In the genomic region with DNA sequence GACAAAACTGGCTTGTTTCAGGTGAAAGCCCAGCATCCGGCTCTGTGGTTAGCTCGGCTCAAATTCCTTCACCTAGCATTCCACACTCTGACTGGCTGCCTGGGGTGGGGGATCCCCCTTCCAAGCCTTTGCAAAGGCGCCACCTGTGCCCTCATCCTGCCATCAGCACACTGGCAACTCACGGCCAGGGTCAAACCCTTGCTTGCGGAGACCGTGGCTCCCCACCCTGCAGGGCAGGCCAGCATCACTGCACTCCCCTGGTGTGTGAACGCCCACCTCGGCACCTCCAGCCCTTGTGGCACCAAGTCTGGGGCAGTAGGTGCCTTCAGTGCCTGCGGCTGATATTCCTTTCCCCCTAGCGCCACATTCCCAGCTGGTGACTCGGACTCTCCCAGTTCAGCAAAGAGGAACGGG, we compare ENCODE assay signal across 8 cellular contexts. TPM values are rescaled to one million over a fixed set of nuclear protein-coding genes. Genes with fewer than 3 reads are reported as not detected.
DNase-seq lines count a peak whose midpoint lies in the region; ATAC-seq and TF ChIP-seq lines count a peak whose summit lies in the region.

No MANE protein-coding gene starts in this region.

- no peaks in the 10 kb centered on the region for H3K9me3 Mint-ChIP-seq in CD8-positive, alpha-beta T cell
- no peaks in the 10 kb centered on the region for H3K9me3 Mint-ChIP-seq in neural crest cell

- peak overlapping the region; percentile 66 for H3K4me3 ChIP-seq in CD8-positive, alpha-beta T cell (ENCODE audit: low read depth, low read length)
- peak overlapping the region; percentile 77 for H3K4me3 ChIP-seq in PC-9
- H3K4me3 ChIP-seq in endocrine pancreas (ENCODE audit: control insufficient read depth, insufficient read depth, low read length), result peak overlapping the region; percentile 14

- peak in 1 of 7 experiments; percentile 15 for DNase-seq in CD8-positive, alpha-beta T cell
- DNase-seq in PC-9 (peak; percentile 84 to 85), neural crest cell (ENCODE audit: low read depth, low spot score) (no peak), NCI-H1436 treated with DMSO at 0.1 percent for 48 hours (lab: John Stamatoyannopoulos, UW) (no peak), HuH-7 (ENCODE audit: low spot score) (no peak), retina (no peak)

- no peaks in the 10 kb centered on the region for H3K9me2 ChIP-seq in PC-9 (ENCODE audit: insufficient read depth)

- peak overlapping the region; percentile 80 for H3K27ac Mint-ChIP-seq in CD8-positive, alpha-beta T cell
- H3K27ac Mint-ChIP-seq in neural crest cell (ENCODE audit: unreplicated experiment), result no peak overlapping the region

- H3K4me2 ChIP-seq in PC-9, result peak overlapping the region; percentile 98

- no peaks in the 10 kb centered on the region for H3K27me3 ChIP-seq in CD8-positive, alpha-beta T cell (ENCODE audit: insufficient read depth, low read length)
- no peaks in the 10 kb centered on the region for H3K27me3 ChIP-seq in PC-9 (ENCODE audit: insufficient read depth, low read depth)
- H3K27me3 ChIP-seq in endocrine pancreas (ENCODE audit: control insufficient read depth, insufficient read depth, low read length), result no peaks in the 10 kb centered on the region

- H3K27me3 Mint-ChIP-seq in CD8-positive, alpha-beta T cell (ENCODE audit: low read depth), result no peaks in the 10 kb centered on the region
- H3K27me3 Mint-ChIP-seq in neural crest cell (ENCODE audit: low read depth), result no peaks in the 10 kb centered on the region

- peaks cover 45% of the 10 kb centered on the region for H3K79me2 ChIP-seq in PC-9 (ENCODE audit: low read depth)

- POLR2A ChIA-PET in CD8-positive, alpha-beta T cell (lab: Charles Lee), result no interaction called here
- POLR2A ChIA-PET in PC-9 (lab: Charles Lee; ENCODE audit: unreplicated experiment), result interaction anchor here (0.6 to 0.7 kb wide), 5 partner anchors 67 to 1379 kb away, joined by 3 to 8 read pairs (median 4); no protein-coding TSS in a partner anchor

- peaks cover 42% of the 10 kb centered on the region for H3K4me1 Mint-ChIP-seq in CD8-positive, alpha-beta T cell (ENCODE audit: low read depth)
- peaks cover 16% of the 10 kb centered on the region for H3K4me1 Mint-ChIP-seq in neural crest cell

- peaks cover 24% of the 10 kb centered on the region for H3K36me3 ChIP-seq in CD8-positive, alpha-beta T cell (ENCODE audit: insufficient read depth, low read length)
- H3K36me3 ChIP-seq in PC-9 (ENCODE audit: low read depth), result peaks cover 39% of the 10 kb centered on the region
- peaks cover 14% of the 10 kb centered on the region for H3K36me3 ChIP-seq in endocrine pancreas (ENCODE audit: control insufficient read depth, insufficient read depth, low read length)

- peak overlapping the region; percentile 95 for H3K4me3 Mint-ChIP-seq in CD8-positive, alpha-beta T cell
- peak overlapping the region; percentile 96 for H3K4me3 Mint-ChIP-seq in neural crest cell

- peaks cover 46% of the 10 kb centered on the region for H3K4me1 ChIP-seq in CD8-positive, alpha-beta T cell (ENCODE audit: insufficient read depth, low read length)
- H3K4me1 ChIP-seq in PC-9 (replicated peaks; ENCODE audit: insufficient read depth), result peaks cover 35% of the 10 kb centered on the region
- no peaks in the 10 kb centered on the region for H3K4me1 ChIP-seq in endocrine pancreas (ENCODE audit: control insufficient read depth, insufficient read depth, low read length)

- peaks cover 40% of the 10 kb centered on the region for H4K20me1 ChIP-seq in PC-9 (ENCODE audit: insufficient read depth)

- H3K9ac ChIP-seq in endocrine pancreas (ENCODE audit: control insufficient read depth, insufficient read depth, low read length), result peak overlapping the region; percentile 73

- no peak for ATAC-seq in CD8-positive, alpha-beta T cell
- ATAC-seq in GM19324 (IDR thresholded peaks at IDR 0.05; ENCODE audit: low FRiP score, unreplicated experiment), result no peak

- H3F3A ChIP-seq in PC-9 (ENCODE audit: insufficient read depth, low read depth), result peaks cover 46% of the 10 kb centered on the region

- peak overlapping the region; percentile 79 for H3K27ac ChIP-seq in CD8-positive, alpha-beta T cell (ENCODE audit: low read depth, low read length)
- peak overlapping the region; percentile 96 for H3K27ac ChIP-seq in PC-9

- no peaks in the 10 kb centered on the region for H3K9me3 ChIP-seq in CD8-positive, alpha-beta T cell (ENCODE audit: low read length)
- no peaks in the 10 kb centered on the region for H3K9me3 ChIP-seq in PC-9 (ENCODE audit: insufficient read depth, low read depth)
- no peaks in the 10 kb centered on the region for H3K9me3 ChIP-seq in endocrine pancreas (ENCODE audit: control insufficient read depth, low read length)

- CTCF ChIA-PET in CD8-positive, alpha-beta T cell (lab: Charles Lee), result interaction anchor here (0.7 kb wide), 1 partner anchor 191 kb away, joined by 3 read pairs; no protein-coding TSS in a partner anchor
- CTCF ChIA-PET in PC-9 (lab: Charles Lee), result interaction anchor here (1.3 kb wide), 2 partner anchors 20 to 22 kb away, joined by 3 to 5 read pairs; no protein-coding TSS in a partner anchor

- no peak for TF ChIP-seq CTCF in CD8-positive, alpha-beta T cell (IDR thresholded peaks at IDR 0.05)
- no peak for TF ChIP-seq CTCF in PC-9 (conservative IDR thresholded peaks at IDR 0.05)
- TF ChIP-seq CTCF in neural crest cell (conservative IDR thresholded peaks at IDR 0.05), result no peak

- intact Hi-C loops in CD8-positive, alpha-beta T cell (cut with DNase I, micrococcal nuclease), result no loop called here
- intact Hi-C loops in PC-9 (cut with micrococcal nuclease; ENCODE audit: unreplicated experiment), result loop anchor here (1.0 kb wide), 1 partner anchor 58 kb away; a partner anchor contains a TSS

- peaks cover 45% of the 10 kb centered on the region for H3K36me3 Mint-ChIP-seq in CD8-positive, alpha-beta T cell
- no peaks in the 10 kb centered on the region for H3K36me3 Mint-ChIP-seq in neural crest cell (ENCODE audit: low read depth)

- H2AFZ ChIP-seq in PC-9, result no peak overlapping the region

- BruUV-seq in PC-9 (replicated peaks; lab: Mats Ljungman, UMichigan), result TSS peak; percentile 19

RNA-seq across cellular contexts. Expression of a gene that starts 1.3 kb away (rescaled TPM):
- 100 to 1,000 TPM; 220 to 225 TPM for total RNA-seq in CD8-positive, alpha-beta T cell
- total RNA-seq in PC-9 (2021) (430 and 434 TPM in 2 replicates), neural crest cell (181 and 183 TPM in 2 replicates)

RNA-seq across cellular contexts. Expression of a gene that starts 3.2 kb away (rescaled TPM):
- total RNA-seq in CD8-positive, alpha-beta T cell, result 10 to 100 TPM in 1 of 2 experiments, 1 to 10 TPM in 1; 9.6 to 11.0 TPM
- total RNA-seq in PC-9 (2021) (29.6 and 33.0 TPM in 2 replicates), neural crest cell (8.8 and 12.2 TPM in 2 replicates)

RNA-seq across cellular contexts. Expression of a gene that starts 31.8 kb away (rescaled TPM):
- 10 to 100 TPM; 12.5 TPM for total RNA-seq in CD8-positive, alpha-beta T cell
- total RNA-seq in PC-9 (2021) (44.9 and 57.6 TPM in 2 replicates), neural crest cell (93.3 and 99.3 TPM in 2 replicates)

RNA-seq across cellular contexts. Expression of a gene that starts 57.5 kb away (rescaled TPM):
- 10 to 100 TPM; 28.8 to 30.9 TPM for total RNA-seq in CD8-positive, alpha-beta T cell
- total RNA-seq in PC-9 (2021) (51.2 and 52.2 TPM in 2 replicates), neural crest cell (98.5 and 107 TPM in 2 replicates)

RNA-seq across cellular contexts. Expression of a gene that starts 57.8 kb away (rescaled TPM):
- total RNA-seq in CD8-positive, alpha-beta T cell, result 10 to 100 TPM; 51.9 to 53.1 TPM
- 19.5 and 23.8 TPM in 2 replicates for total RNA-seq in PC-9 (2021)
- total RNA-seq in neural crest cell, result 20.2 and 20.8 TPM in 2 replicates

Comparison
In these comparisons a context has a peak if more than half of its experiments do, and no peak if none do; other contexts are left out.
1. DNase-seq: peak in PC-9 (2 of 2); none in neural crest cell (single experiment), NCI-H1436 treated with DMSO at 0.1 percent for 48 hours (single experiment), HuH-7 (single experiment) and retina (single experiment).
2. H3K4me3 ChIP-seq: peak in every context shown above with its lines; median percentile 77 in PC-9; 66 in CD8-positive, alpha-beta T cell; 14 in endocrine pancreas.